Comparison of ENCODE assay signal across 12 cellular contexts in genomic region chr9:80650964-80651555, GRCh38.
DNase-seq lines count a peak whose midpoint lies in the region; ATAC-seq and TF ChIP-seq lines count a peak whose summit lies in the region.
"Had no signal": no experiment of that assay in that cellular context is flagged by ENCODE, and none has a peak within 500 bp of the region (broad histone marks: within the 10 kb centered on the region; RNA-seq: fewer than 3 reads in every experiment).

No MANE protein-coding gene starts in this region.

- no peak overlapping the region for H3K4me3 ChIP-seq in AG09309 (ENCODE audit: control insufficient read depth, low read depth, low read length)
- no peak overlapping the region for H3K4me3 ChIP-seq in fibroblast of mammary gland (ENCODE audit: control insufficient read depth, low read depth, low read length)
- H3K4me3 ChIP-seq: BLaER1 treated with 17β-estradiol and CSF1 and Interleukin-3, amounts not matched to agents 10 nM and 100 nM had no signal

- DNase-seq in AG09309 (ENCODE audit: low read depth) (peak; percentile 21), RPMI7951 (ENCODE audit: low read depth) (peak; percentile 15), fibroblast of mammary gland (ENCODE audit: low read depth) (peak; percentile 65), occipital lobe (lab: John Stamatoyannopoulos, UW) (peak; percentile 13), GM19238 (ENCODE audit: insufficient read length, low spot score) (no peak), epidermal melanocyte (ENCODE audit: insufficient read length, low spot score) (no peak)
- DNase-seq: activated CD4-positive, alpha-beta T cell treated with anti-CD3 and anti-CD28 coated beads for 48 hours; NCI-H2029 treated with DMSO at 0.1 percent for 48 hours; SW 1271 had no signal

- TF ChIP-seq CTCF in AG09309 (IDR thresholded peaks at IDR 0.05; ENCODE audit: control insufficient read depth, insufficient read depth, low read depth, low read length, missing control alignments) (no peak), fibroblast of mammary gland (conservative IDR thresholded peaks at IDR 0.05; ENCODE audit: control insufficient read depth, insufficient read depth, low read depth, low read length) (no peak)

- ATAC-seq in HG03565 (IDR thresholded peaks at IDR 0.05; ENCODE audit: unreplicated experiment), result no peak
- ATAC-seq in GM21526 (IDR thresholded peaks at IDR 0.05; ENCODE audit: low FRiP score, unreplicated experiment), result no peak

Comparison
In these comparisons a context has a peak if more than half of its experiments do, and no peak if none do; other contexts are left out.
1. DNase-seq: peak in AG09309 (single experiment), RPMI7951 (single experiment), fibroblast of mammary gland (single experiment) and occipital lobe (single experiment); none in GM19238 (single experiment) and epidermal melanocyte (single experiment).